In the genomic region with DNA sequence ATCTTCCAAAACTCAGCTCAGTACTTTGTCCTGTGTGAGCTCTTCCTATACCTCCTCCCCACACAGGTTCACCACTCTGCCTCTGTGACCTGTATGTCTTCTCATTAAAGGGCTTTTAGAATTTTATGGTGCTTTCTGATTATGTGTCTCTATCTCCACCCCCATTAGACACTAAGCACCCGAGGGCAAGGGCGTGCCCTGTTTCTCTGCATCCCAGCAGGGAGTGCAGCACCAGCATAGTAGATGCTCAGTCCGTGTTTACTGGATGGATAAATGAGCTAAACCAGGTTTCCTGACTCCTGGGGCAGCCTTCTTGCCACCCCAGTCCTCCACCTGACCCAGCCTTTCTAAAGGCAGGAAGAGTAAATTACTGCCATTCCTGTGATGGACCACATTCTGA, we compare ENCODE assay signal across 19 cellular contexts.
A peak's percentile ranks its signal among the peaks of the same experiment; 100 is the strongest.
DNase-seq lines count a peak whose midpoint lies in the region; ATAC-seq and TF ChIP-seq lines count a peak whose summit lies in the region.
"Had no signal": no experiment of that assay in that cellular context is flagged by ENCODE, and none has a peak within 500 bp of the region (broad histone marks: within the 10 kb centered on the region; RNA-seq: fewer than 3 reads in every experiment).

No MANE protein-coding gene starts in this region.

- no peaks in the 10 kb centered on the region for H3K79me2 ChIP-seq in smooth muscle cell (ENCODE audit: low read depth)

- no peaks in the 10 kb centered on the region for H4K20me1 ChIP-seq in smooth muscle cell (ENCODE audit: low read depth)
- H4K20me1 ChIP-seq: BLaER1 had no signal

- WGBS in smooth muscle cell (ENCODE audit: low lambda C conversion rate): 80% methylated on average over 3 of the region's 3 CpGs

- no peak overlapping the region for H2AFZ ChIP-seq in smooth muscle cell (ENCODE audit: low read depth)

- no peak for TF ChIP-seq CTCF in tibial artery (IDR thresholded peaks at IDR 0.05)
- TF ChIP-seq CTCF in smooth muscle cell (IDR thresholded peaks at IDR 0.05; ENCODE audit: borderline replicate concordance, insufficient read depth, poor library complexity, severe bottlenecking): no peak

- H3K4me3 ChIP-seq in tibial artery: no peak overlapping the region
- H3K4me3 ChIP-seq in smooth muscle cell: no peak overlapping the region
- H3K4me3 ChIP-seq: BLaER1 had no signal

- no peak overlapping the region for H3K9ac ChIP-seq in smooth muscle cell (ENCODE audit: low read depth)
- H3K9ac ChIP-seq: BLaER1, SK-N-SH had no signal

- DNase-seq in NCI-H1417 (lab: John Stamatoyannopoulos, UW) (peak in 2 of 3 experiments; percentile 25 to 72), NCI-H1417 treated with DMSO at 0.1 percent for 48 hours (lab: John Stamatoyannopoulos, UW) (no peak), NCI-H748 treated with DMSO at 0.1 percent for 48 hours (lab: John Stamatoyannopoulos, UW) (peak; percentile 9), mesenteric fat pad (ENCODE audit: low spot score) (peak; percentile 20), tibial artery (peak in 1 of 2 donors; percentile 38), smooth muscle cell (lab: John Stamatoyannopoulos, UW; ENCODE audit: unreplicated experiment) (no peak), hypothalamus (lab: John Stamatoyannopoulos, UW) (no peak)
- DNase-seq: ACHN; CD4-positive, alpha-beta T cell; GDM1; Kasumi-1; NCI-H187; SHP77 treated with DMSO at 0.1 percent for 48 hours; SK-N-SH had no signal

- no peak overlapping the region for H3K4me2 ChIP-seq in smooth muscle cell
- H3K4me2 ChIP-seq: BLaER1, SK-N-SH had no signal

- H3K4me1 ChIP-seq in tibial artery (peaks cover 0 to 82% (median 27%) of the 10 kb centered on the region in 4 donors), smooth muscle cell (ENCODE audit: low read depth) (no peaks in the 10 kb centered on the region)
- H3K4me1 ChIP-seq: BLaER1 had no signal

- H3K27me3 ChIP-seq in tibial artery: no peaks in the 10 kb centered on the region
- no peaks in the 10 kb centered on the region for H3K27me3 ChIP-seq in smooth muscle cell (ENCODE audit: low read depth)
- H3K27me3 ChIP-seq: BLaER1 had no signal

- H3K36me3 ChIP-seq in tibial artery (no peaks in the 10 kb centered on the region), smooth muscle cell (ENCODE audit: low read depth) (no peaks in the 10 kb centered on the region)
- H3K36me3 ChIP-seq: BLaER1 had no signal

- intact Hi-C loops in tibial artery (cut with DNase I; ENCODE audit: low total_unique reads): no loop called here

- H3F3A ChIP-seq in smooth muscle cell (ENCODE audit: low read depth): peaks cover 7% of the 10 kb centered on the region

- H3K27ac ChIP-seq in tibial artery: peak overlapping the region; percentile 77
- H3K27ac ChIP-seq in smooth muscle cell (ENCODE audit: low read depth): no peak overlapping the region
- H3K27ac ChIP-seq: 22Rv1, BLaER1, RWPE1 had no signal

- ATAC-seq in GM18498 (IDR thresholded peaks at IDR 0.05; ENCODE audit: unreplicated experiment): no peak

- H3K9me3 ChIP-seq in tibial artery (no peaks in the 10 kb centered on the region), smooth muscle cell (replicated peaks; ENCODE audit: low read depth) (no peaks in the 10 kb centered on the region)
- H3K9me3 ChIP-seq: BLaER1, Caco-2, SK-N-SH had no signal

Comparison
In these comparisons a context has a peak if more than half of its experiments do, and no peak if none do; other contexts are left out.
1. DNase-seq: peak in NCI-H1417 (2 of 3), NCI-H748 treated with DMSO at 0.1 percent for 48 hours (single experiment) and mesenteric fat pad (single experiment); none in NCI-H1417 treated with DMSO at 0.1 percent for 48 hours (single experiment), smooth muscle cell (single experiment) and hypothalamus (0 of 51).